Comparison of ENCODE assay signal across 9 cellular contexts in genomic region chr1:44408181-44409018, GRCh38. TPM values are rescaled to one million over a fixed set of nuclear protein-coding genes. Genes with fewer than 3 reads are reported as not detected.
DNase-seq lines count a peak whose midpoint lies in the region; ATAC-seq and TF ChIP-seq lines count a peak whose summit lies in the region.
"Had no signal": no experiment of that assay in that cellular context is flagged by ENCODE, and none has a peak within 500 bp of the region (broad histone marks: within the 10 kb centered on the region; RNA-seq: fewer than 3 reads in every experiment).

No MANE protein-coding gene starts in this region.

- peak overlapping the region; percentile 8 for H3K4me3 Mint-ChIP-seq in activated CD8-positive, alpha-beta T cell treated with anti-CD3 and anti-CD28 coated beads, Interleukin-2, amount 10 ng/mL, durations not matched to agents 7 days and 5 days

- H3K27me3 ChIP-seq in iPS-15b (ENCODE audit: control insufficient read depth, insufficient read depth, low read length) (peaks cover 68% of the 10 kb centered on the region), gastroesophageal sphincter (peaks cover 100% of the 10 kb centered on the region)

- H3K9me3 ChIP-seq in iPS-15b (ENCODE audit: control insufficient read depth, insufficient read depth, low read length), result no peaks in the 10 kb centered on the region
- no peaks in the 10 kb centered on the region for H3K9me3 ChIP-seq in gastroesophageal sphincter

- H3K9me3 Mint-ChIP-seq in activated CD8-positive, alpha-beta T cell treated with anti-CD3 and anti-CD28 coated beads, Interleukin-2, amount 10 ng/mL, durations not matched to agents 7 days and 5 days (ENCODE audit: insufficient read depth), result no peaks in the 10 kb centered on the region

- no peak overlapping the region for H3K9ac ChIP-seq in iPS-15b (ENCODE audit: low read depth, low read length)

- H3K4me3 ChIP-seq in iPS-15b (ENCODE audit: low read depth, low read length) (peak overlapping the region; percentile 92), gastroesophageal sphincter (no peak overlapping the region)

- no peak for TF ChIP-seq EP300 in gastroesophageal sphincter (IDR thresholded peaks at IDR 0.05)

- peak; percentile 24 for DNase-seq in activated CD4-positive, alpha-beta T cell treated with anti-CD3 and anti-CD28 coated beads for 48 hours
- no peak for DNase-seq in activated CD4-positive, alpha-beta T cell treated with anti-CD3 and anti-CD28 coated beads, Interleukin-2, amount 50 U/mL, for 1 hour
- peak; percentile 27 for DNase-seq in activated CD8-positive, alpha-beta T cell treated with anti-CD3 and anti-CD28 coated beads, Interleukin-2, amount 10 ng/mL, durations not matched to agents 7 days and 5 days
- peak; percentile 14 for DNase-seq in stimulated activated naive CD8-positive, alpha-beta T cell treated with anti-CD3 and anti-CD28 coated beads, Interleukin-15, Interleukin-2, amounts not matched to agents 100 U/mL and 50 U/mL, for 24 hours
- DNase-seq in NCI-H345 (lab: John Stamatoyannopoulos, UW) (no peak), SW480 (ENCODE audit: low spot score) (no peak)
- DNase-seq: Karpas-422 had no signal

- no peak overlapping the region for H3K27ac Mint-ChIP-seq in activated CD8-positive, alpha-beta T cell treated with anti-CD3 and anti-CD28 coated beads, Interleukin-2, amount 10 ng/mL, durations not matched to agents 7 days and 5 days

- peaks cover 45% of the 10 kb centered on the region for H3K27me3 Mint-ChIP-seq in activated CD8-positive, alpha-beta T cell treated with anti-CD3 and anti-CD28 coated beads, Interleukin-2, amount 10 ng/mL, durations not matched to agents 7 days and 5 days (ENCODE audit: low read depth)

- no peak for TF ChIP-seq CTCF in gastroesophageal sphincter (IDR thresholded peaks at IDR 0.05)

- H3K27ac ChIP-seq in gastroesophageal sphincter, result no peak overlapping the region

- peaks cover 34% of the 10 kb centered on the region for H3K4me1 Mint-ChIP-seq in activated CD8-positive, alpha-beta T cell treated with anti-CD3 and anti-CD28 coated beads, Interleukin-2, amount 10 ng/mL, durations not matched to agents 7 days and 5 days (ENCODE audit: low read depth)

- H3K36me3 ChIP-seq in iPS-15b (ENCODE audit: control insufficient read depth, insufficient read depth, low read length) (no peaks in the 10 kb centered on the region), gastroesophageal sphincter (no peaks in the 10 kb centered on the region)

- 12 to 15% methylated on average over 19 to 23 of the region's 38 CpGs for WGBS in gastroesophageal sphincter (ENCODE audit: low coverage in 1 of 2), 2 donors

- TF ChIP-seq POLR2A in gastroesophageal sphincter (IDR thresholded peaks at IDR 0.05), result no peak

- H3K4me1 ChIP-seq in iPS-15b (ENCODE audit: control insufficient read depth, insufficient read depth, low read length), result peaks cover 14% of the 10 kb centered on the region
- H3K4me1 ChIP-seq in gastroesophageal sphincter, result peaks cover 0 to 41% (median 23%) of the 10 kb centered on the region in 3 donors

- no peak for ATAC-seq in activated CD8-positive, alpha-beta T cell treated with anti-CD3 and anti-CD28 coated beads, Interleukin-2, amount 10 ng/mL, durations not matched to agents 7 days and 5 days
- no peak for ATAC-seq in stimulated activated naive CD8-positive, alpha-beta T cell treated with anti-CD3 and anti-CD28 coated beads, Interleukin-15, Interleukin-2, amounts not matched to agents 100 U/mL and 50 U/mL, for 24 hours
- ATAC-seq in gastroesophageal sphincter, result no peak

- CTCF ChIA-PET in activated CD8-positive, alpha-beta T cell treated with anti-CD3 and anti-CD28 coated beads, Interleukin-2, amount 10 ng/mL, durations not matched to agents 7 days and 5 days (lab: Charles Lee), result interaction anchor here (0.8 to 1.5 kb wide), 4 partner anchors 12 to 30 kb away, joined by 3 to 4 read pairs (median 3); no protein-coding TSS in a partner anchor

- no peaks in the 10 kb centered on the region for H3K36me3 Mint-ChIP-seq in activated CD8-positive, alpha-beta T cell treated with anti-CD3 and anti-CD28 coated beads, Interleukin-2, amount 10 ng/mL, durations not matched to agents 7 days and 5 days (ENCODE audit: low read depth)

- POLR2A ChIA-PET in activated CD8-positive, alpha-beta T cell treated with anti-CD3 and anti-CD28 coated beads, Interleukin-2, amount 10 ng/mL, durations not matched to agents 7 days and 5 days (lab: Charles Lee), result no interaction called here

RNA-seq across cellular contexts. Expression of gene RNF220, which starts 3.3 kb away (rescaled TPM):
- total RNA-seq in activated CD8-positive, alpha-beta T cell treated with anti-CD3 and anti-CD28 coated beads, Interleukin-2, amount 10 ng/mL, durations not matched to agents 7 days and 5 days, result 10 to 100 TPM; 79.5 to 87.2 TPM
- 100 to 1,000 TPM; 112 to 134 (median 132) TPM for total RNA-seq in gastroesophageal sphincter

RNA-seq across cellular contexts. Expression of gene ERI3, which starts 53.3 kb away (rescaled TPM):
- 10 to 100 TPM; 33.1 to 33.2 TPM for total RNA-seq in activated CD8-positive, alpha-beta T cell treated with anti-CD3 and anti-CD28 coated beads, Interleukin-2, amount 10 ng/mL, durations not matched to agents 7 days and 5 days
- 10 to 100 TPM; 31.9 to 58.8 (median 48.1) TPM for total RNA-seq in gastroesophageal sphincter

Comparison
In these comparisons a context has a peak if more than half of its experiments do, and no peak if none do; other contexts are left out.
1. DNase-seq: peak in activated CD4-positive, alpha-beta T cell treated with anti-CD3 and anti-CD28 coated beads for 48 hours (single experiment), activated CD8-positive, alpha-beta T cell treated with anti-CD3 and anti-CD28 coated beads, Interleukin-2, amount 10 ng/mL, durations not matched to agents 7 days and 5 days (single experiment) and stimulated activated naive CD8-positive, alpha-beta T cell treated with anti-CD3 and anti-CD28 coated beads, Interleukin-15, Interleukin-2, amounts not matched to agents 100 U/mL and 50 U/mL, for 24 hours (single experiment); none in activated CD4-positive, alpha-beta T cell treated with anti-CD3 and anti-CD28 coated beads, Interleukin-2, amount 50 U/mL, for 1 hour (single experiment), NCI-H345 (single experiment) and SW480 (single experiment).